ENCODE assay signal across 9 cellular contexts in the genomic region with DNA sequence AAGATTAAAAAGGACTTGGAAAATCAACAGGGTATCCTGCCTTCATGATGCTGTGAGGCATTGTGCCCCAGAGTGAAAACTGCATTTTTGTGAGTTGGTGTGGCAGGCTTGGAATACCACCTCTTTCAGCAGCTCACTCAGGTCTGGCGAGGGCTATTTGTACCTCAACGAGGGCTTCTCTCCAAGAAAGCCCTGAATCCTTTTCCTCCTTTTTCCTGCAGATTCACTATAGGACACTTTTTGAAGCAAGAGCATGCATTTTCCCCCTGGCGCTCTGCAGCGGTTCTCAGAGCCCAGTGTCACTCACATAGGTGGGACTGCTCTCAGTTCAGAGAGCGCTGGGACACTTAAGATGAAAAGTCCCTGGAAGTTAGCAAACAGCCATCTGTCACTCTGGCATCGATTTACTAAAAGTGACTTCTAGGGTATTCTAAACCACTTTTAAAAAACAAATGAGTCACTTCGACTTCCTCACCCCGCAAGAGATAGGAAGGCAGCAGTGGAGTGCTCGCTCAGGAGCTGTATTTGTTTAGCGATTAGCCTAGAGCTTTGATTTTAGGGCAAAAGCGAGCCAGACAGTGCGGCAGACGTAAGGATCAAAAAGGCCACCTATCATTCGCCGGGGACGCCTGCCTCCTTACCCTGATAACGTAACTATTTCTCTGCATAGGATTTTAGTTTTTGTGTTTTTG. TPM values are rescaled to one million over a fixed set of nuclear protein-coding genes. Genes with fewer than 3 reads are reported as not detected.
DNase-seq lines count a peak whose midpoint lies in the region; ATAC-seq and TF ChIP-seq lines count a peak whose summit lies in the region.
"Had no signal": no experiment of that assay in that cellular context is flagged by ENCODE, and none has a peak within 500 bp of the region (broad histone marks: within the 10 kb centered on the region; RNA-seq: fewer than 3 reads in every experiment).

No MANE protein-coding gene starts in this region.

- H3K4me3 ChIP-seq in endodermal cell (ENCODE audit: low read length) (peak overlapping the region; percentile 93), neuron (ENCODE audit: low read length) (peak overlapping the region; percentile 53)

- peaks cover 15% of the 10 kb centered on the region for H3K36me3 Mint-ChIP-seq in endodermal cell (ENCODE audit: low read depth)

- H3K4me3 Mint-ChIP-seq in endodermal cell, result peak overlapping the region; percentile 83

- TF ChIP-seq CTCF in endodermal cell (conservative IDR thresholded peaks at IDR 0.05), result no peak

- H2AFZ ChIP-seq in neuron (ENCODE audit: low read depth, low read length), result peak overlapping the region; percentile 84

- peak; percentile 26 for DNase-seq in EL
- peak; percentile 64 for DNase-seq in NCI-H69 (lab: John Stamatoyannopoulos, UW)
- DNase-seq in endodermal cell, result peak; percentile 84
- no peak for DNase-seq in NCI-H1436 treated with DMSO at 0.1 percent for 48 hours (lab: John Stamatoyannopoulos, UW)

- ATAC-seq in GM19467 (IDR thresholded peaks at IDR 0.05; ENCODE audit: unreplicated experiment), result no peak
- no peak for ATAC-seq in GM21576 (IDR thresholded peaks at IDR 0.05; ENCODE audit: unreplicated experiment)
- no peak for ATAC-seq in GM19455 (IDR thresholded peaks at IDR 0.05; ENCODE audit: unreplicated experiment)

- H3K4me1 Mint-ChIP-seq in endodermal cell, result peaks cover 16% of the 10 kb centered on the region

- H3K9me3 ChIP-seq in endodermal cell (ENCODE audit: control insufficient read depth, low read length) (peaks cover 40% of the 10 kb centered on the region), neuron (ENCODE audit: low read length) (peaks cover 6% of the 10 kb centered on the region)

- H3K36me3 ChIP-seq in endodermal cell (ENCODE audit: control insufficient read depth, insufficient read depth, low read length), result peaks cover 23% of the 10 kb centered on the region
- H3K36me3 ChIP-seq in neuron (ENCODE audit: insufficient read depth, low read length), result no peaks in the 10 kb centered on the region

- H3K27ac Mint-ChIP-seq in endodermal cell, result peak overlapping the region; percentile 87

- WGBS in endodermal cell (ENCODE audit: insufficient coverage in 1 of 2, insufficient read length in 1 of 2), 2 experiments, result 2 to 6% methylated on average over 10 to 16 of the region's 17 CpGs

- peaks cover 40% of the 10 kb centered on the region for H3K9me3 Mint-ChIP-seq in endodermal cell

- no peaks in the 10 kb centered on the region for H3K4me1 ChIP-seq in endodermal cell (ENCODE audit: control insufficient read depth, insufficient read depth, low read length)
- H3K4me1 ChIP-seq in neuron (ENCODE audit: insufficient read depth, low read length), result peaks cover 17% of the 10 kb centered on the region

- H3K27ac ChIP-seq in endodermal cell (ENCODE audit: low read depth, low read length), result no peak overlapping the region
- H3K27ac ChIP-seq: epithelial cell of prostate had no signal

- peak overlapping the region; percentile 80 for H3K9ac ChIP-seq in endodermal cell (ENCODE audit: extremely low read depth, low read length, poor library complexity, severe bottlenecking)

- H3K27me3 ChIP-seq in endodermal cell (ENCODE audit: control insufficient read depth, insufficient read depth, low read length, poor library complexity, severe bottlenecking), result peaks cover 4% of the 10 kb centered on the region
- peaks cover 18% of the 10 kb centered on the region for H3K27me3 ChIP-seq in neuron (ENCODE audit: insufficient read depth, low read length)

- peaks cover 89% of the 10 kb centered on the region for H3K27me3 Mint-ChIP-seq in endodermal cell (ENCODE audit: insufficient read depth)

RNA-seq across cellular contexts. Expression of a gene that starts 0.8 kb away (rescaled TPM):
- 10 to 100 TPM; 27.2 to 49.9 TPM for total RNA-seq in endodermal cell
- polyA plus RNA-seq in endodermal cell (2013, experiment 1 of 2), result 18.7 TPM
- 18.5 TPM for polyA plus RNA-seq in endodermal cell (2013, experiment 2 of 2)
